Comparison of ENCODE assay signal across 20 cellular contexts in genomic region chr9:37626708-37627293, GRCh38. TPM values are rescaled to one million over a fixed set of nuclear protein-coding genes. Genes with fewer than 3 reads are reported as not detected.
"Had no signal": no experiment of that assay in that cellular context is flagged by ENCODE, and none has a peak within 500 bp of the region (broad histone marks: within the 10 kb centered on the region; RNA-seq: fewer than 3 reads in every experiment).

No MANE protein-coding gene starts in this region.

- H3K36me3 Mint-ChIP-seq: activated naive CD8-positive, alpha-beta T cell treated with anti-CD3 and anti-CD28 coated beads for 36 hours; mesothelial cell of epicardium; stimulated activated naive B cell treated with anti-CD40 and anti-IgM and Interleukin-4, amounts not matched to agents 10 μg/mL and 1 μg/mL and 100 μg/mL, for 72 hours had no signal

- DNase-seq: activated CD4-positive, alpha-beta T cell treated with anti-CD3 and anti-CD28 coated beads, Interleukin-2, amount 10 ng/mL, durations not matched to agents 24 days and 14 days; activated CD8-positive, alpha-beta T cell treated with anti-CD3 and anti-CD28 coated beads for 36 hours; activated naive CD4-positive, alpha-beta T cell; activated naive CD8-positive, alpha-beta T cell treated with anti-CD3 and anti-CD28 coated beads for 36 hours; activated T-cell treated with anti-CD3 and anti-CD28 coated beads, Interleukin-2, amount 50 U/mL, for 1 hour; amniotic stem cell; effector memory CD8-positive, alpha-beta T cell; hippocampal formation; occipital lobe; retina; stimulated activated naive B cell treated with anti-CD40 and anti-IgM and Interleukin-4, amounts not matched to agents 10 μg/mL and 1 μg/mL and 100 μg/mL, for 72 hours; T1000 had no signal

- H3K4me1 Mint-ChIP-seq: activated CD4-positive, alpha-beta T cell treated with anti-CD3 and anti-CD28 coated beads, Interleukin-2, amount 10 ng/mL, durations not matched to agents 24 days and 14 days; activated naive CD8-positive, alpha-beta T cell treated with anti-CD3 and anti-CD28 coated beads for 36 hours; activated T-helper 17 cell treated with anti-CD3 and anti-CD28 coated beads, Interleukin-2, amount 50 U/mL, for 72 hours had no signal

- ATAC-seq: activated CD8-positive, alpha-beta T cell treated with anti-CD3 and anti-CD28 coated beads for 36 hours; activated T-helper 17 cell treated with anti-CD3 and anti-CD28 coated beads, Interleukin-2, amount 50 U/mL, for 72 hours; effector memory CD8-positive, alpha-beta T cell; stimulated activated naive B cell treated with anti-CD40 and anti-IgM and Interleukin-4, amounts not matched to agents 10 μg/mL and 1 μg/mL and 100 μg/mL, for 72 hours had no signal

- H3K4me3 ChIP-seq: lung had no signal

- H3K9me3 Mint-ChIP-seq: activated CD4-positive, alpha-beta T cell treated with anti-CD3 and anti-CD28 coated beads, Interleukin-2, amount 10 ng/mL, durations not matched to agents 24 days and 14 days; activated CD8-positive, alpha-beta T cell treated with anti-CD3 and anti-CD28 coated beads for 36 hours; activated naive CD8-positive, alpha-beta T cell treated with anti-CD3 and anti-CD28 coated beads for 36 hours; activated T-helper 17 cell treated with anti-CD3 and anti-CD28 coated beads, Interleukin-2, amount 50 U/mL, for 72 hours; effector memory CD8-positive, alpha-beta T cell; mesothelial cell of epicardium; nephron; stimulated activated naive B cell treated with anti-CD40 and anti-IgM and Interleukin-4, amounts not matched to agents 10 μg/mL and 1 μg/mL and 100 μg/mL, for 72 hours had no signal

- H3K27ac Mint-ChIP-seq: activated CD4-positive, alpha-beta T cell treated with anti-CD3 and anti-CD28 coated beads, Interleukin-2, amount 10 ng/mL, durations not matched to agents 24 days and 14 days; activated CD8-positive, alpha-beta T cell treated with anti-CD3 and anti-CD28 coated beads for 36 hours; activated naive CD8-positive, alpha-beta T cell treated with anti-CD3 and anti-CD28 coated beads for 36 hours; activated T-helper 17 cell treated with anti-CD3 and anti-CD28 coated beads, Interleukin-2, amount 50 U/mL, for 72 hours; effector memory CD8-positive, alpha-beta T cell; mesothelial cell of epicardium; nephron; stimulated activated naive B cell treated with anti-CD40 and anti-IgM and Interleukin-4, amounts not matched to agents 10 μg/mL and 1 μg/mL and 100 μg/mL, for 72 hours had no signal

- H3K4me3 Mint-ChIP-seq: activated CD4-positive, alpha-beta T cell treated with anti-CD3 and anti-CD28 coated beads, Interleukin-2, amount 10 ng/mL, durations not matched to agents 24 days and 14 days; activated CD8-positive, alpha-beta T cell treated with anti-CD3 and anti-CD28 coated beads for 36 hours; activated naive CD8-positive, alpha-beta T cell treated with anti-CD3 and anti-CD28 coated beads for 36 hours; activated T-helper 17 cell treated with anti-CD3 and anti-CD28 coated beads, Interleukin-2, amount 50 U/mL, for 72 hours; effector memory CD8-positive, alpha-beta T cell; mesothelial cell of epicardium; nephron; stimulated activated naive B cell treated with anti-CD40 and anti-IgM and Interleukin-4, amounts not matched to agents 10 μg/mL and 1 μg/mL and 100 μg/mL, for 72 hours had no signal

- H3K27me3 Mint-ChIP-seq: activated CD8-positive, alpha-beta T cell treated with anti-CD3 and anti-CD28 coated beads for 36 hours; activated naive CD8-positive, alpha-beta T cell treated with anti-CD3 and anti-CD28 coated beads for 36 hours; effector memory CD8-positive, alpha-beta T cell; stimulated activated naive B cell treated with anti-CD40 and anti-IgM and Interleukin-4, amounts not matched to agents 10 μg/mL and 1 μg/mL and 100 μg/mL, for 72 hours had no signal

- FAIRE-seq: keratinocyte had no signal

RNA-seq across cellular contexts. Expression of gene FRMPD1, which starts 24.0 kb away (rescaled TPM):
- total RNA-seq: activated CD4-positive, alpha-beta T cell treated with anti-CD3 and anti-CD28 coated beads, Interleukin-2, amount 10 ng/mL, durations not matched to agents 24 days and 14 days; activated CD8-positive, alpha-beta T cell treated with anti-CD3 and anti-CD28 coated beads for 36 hours; activated naive CD8-positive, alpha-beta T cell treated with anti-CD3 and anti-CD28 coated beads for 36 hours; activated T-helper 17 cell treated with anti-CD3 and anti-CD28 coated beads, Interleukin-2, amount 50 U/mL, for 72 hours; dermis microvascular lymphatic vessel endothelial cell; fibroblast of villous mesenchyme; ureter had no signal
